ENCODE assay signal across 23 cellular contexts in genomic region chr3:55172913-55173312, GRCh38.
"Had no signal": no experiment of that assay in that cellular context is flagged by ENCODE, and none has a peak within 500 bp of the region (broad histone marks: within the 10 kb centered on the region; RNA-seq: fewer than 3 reads in every experiment).

No MANE protein-coding gene starts in this region.

- H3K36me3 ChIP-seq: Peyer's patch had no signal

- DNase-seq: activated B cell treated with CpG ODN at 0.5 μM for 24 hours; activated CD4-positive, alpha-beta T cell treated with anti-CD3 and anti-CD28 coated beads for 1 hour; activated CD4-positive, alpha-beta T cell treated with anti-CD3 and anti-CD28 coated beads, Interleukin-2, amount 10 ng/mL, durations not matched to agents 24 days and 14 days; activated CD4-positive, alpha-beta T cell treated with anti-CD3 and anti-CD28 coated beads, Interleukin-2, amount 50 U/mL, for 48 hours; activated CD8-positive, alpha-beta memory T cell treated with anti-CD3 and anti-CD28 coated beads for 24 hours; activated effector memory CD4-positive, alpha-beta T cell treated with anti-CD3 and anti-CD28 coated beads, Interleukin-2, amount 50 U/mL, for 16 hours; activated naive CD4-positive, alpha-beta T cell treated with Interleukin-2 at 50 U/mL for 16 hours; activated T-cell treated with anti-CD3 and anti-CD28 coated beads, Interleukin-2, amount 50 U/mL, for 4 hours; caudate nucleus; Kasumi-1; KBM-7; NCI-H1105 treated with DMSO at 0.1 percent for 48 hours; NCI-H1436 treated with DMSO at 0.1 percent for 48 hours; NCI-H187; NCI-H2081; NCI-H446; Peyer's patch; SIG-M5; T-cell; T-helper 2 cell; T1000 had no signal

- H3K27ac ChIP-seq: Peyer's patch, SK-N-MC had no signal

- H3K9me3 ChIP-seq: Peyer's patch had no signal

- H3K4me3 ChIP-seq: Peyer's patch, SK-N-MC had no signal

- H3K4me1 ChIP-seq: Peyer's patch had no signal

- ATAC-seq: activated naive CD4-positive, alpha-beta T cell treated with anti-CD3 and anti-CD28 coated beads, Interleukin-2, amount 50 U/mL, for 72 hours; activated T-cell treated with anti-CD3 and anti-CD28 coated beads, Interleukin-2, amount 50 U/mL, for 4 hours; T-cell had no signal

- H3K27me3 ChIP-seq: Peyer's patch had no signal
